Comparison of ENCODE assay signal across 1 cellular context in the genomic region with DNA sequence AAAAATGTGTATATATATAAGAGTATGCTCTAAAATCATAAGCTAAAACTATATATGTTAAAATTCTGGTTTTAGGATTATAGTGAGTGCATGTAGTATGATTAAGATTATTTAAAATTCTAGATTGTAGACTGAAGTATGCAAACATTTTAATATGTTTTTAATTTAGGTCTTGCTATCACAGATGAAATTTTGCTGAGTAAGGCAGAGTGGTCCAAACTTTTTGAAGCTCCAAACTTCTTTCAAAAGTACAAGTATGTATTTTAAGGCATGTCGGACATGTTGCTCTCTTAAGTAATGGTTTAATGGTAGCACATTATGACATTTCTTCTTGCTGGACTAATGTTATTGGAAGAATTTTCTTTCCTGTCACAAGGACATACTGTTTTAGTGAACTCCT.
TF ChIP-seq lines count a peak whose summit lies in the region.

No MANE protein-coding gene starts in this region.

TF ChIP-seq in HepG2, 621 proteins besides CTCF, POLR2A, EP300 and RAD21:
- TF ChIP-seq MAFK (conservative IDR thresholded peaks at IDR 0.05 in 1 of 2, IDR thresholded peaks at IDR 0.05 in 1 of 2; ENCODE audit: low read length in 2 of 2) = peak; percentile 65 to 88
- TF ChIP-seq CSRNP1 (CRISPR knock-in tag; IDR thresholded peaks at IDR 0.05) = no peak
- no peak for TF ChIP-seq HHEX (CRISPR knock-in tag; IDR thresholded peaks at IDR 0.05)
- TF ChIP-seq MAFF (IDR thresholded peaks at IDR 0.05; ENCODE audit: low read depth, low read length) = peak; percentile 70
- TF ChIP-seq ZBTB34 (CRISPR knock-in tag; IDR thresholded peaks at IDR 0.05) = no peak
